9 cellular contexts compared by ENCODE assay signal in the genomic region with DNA sequence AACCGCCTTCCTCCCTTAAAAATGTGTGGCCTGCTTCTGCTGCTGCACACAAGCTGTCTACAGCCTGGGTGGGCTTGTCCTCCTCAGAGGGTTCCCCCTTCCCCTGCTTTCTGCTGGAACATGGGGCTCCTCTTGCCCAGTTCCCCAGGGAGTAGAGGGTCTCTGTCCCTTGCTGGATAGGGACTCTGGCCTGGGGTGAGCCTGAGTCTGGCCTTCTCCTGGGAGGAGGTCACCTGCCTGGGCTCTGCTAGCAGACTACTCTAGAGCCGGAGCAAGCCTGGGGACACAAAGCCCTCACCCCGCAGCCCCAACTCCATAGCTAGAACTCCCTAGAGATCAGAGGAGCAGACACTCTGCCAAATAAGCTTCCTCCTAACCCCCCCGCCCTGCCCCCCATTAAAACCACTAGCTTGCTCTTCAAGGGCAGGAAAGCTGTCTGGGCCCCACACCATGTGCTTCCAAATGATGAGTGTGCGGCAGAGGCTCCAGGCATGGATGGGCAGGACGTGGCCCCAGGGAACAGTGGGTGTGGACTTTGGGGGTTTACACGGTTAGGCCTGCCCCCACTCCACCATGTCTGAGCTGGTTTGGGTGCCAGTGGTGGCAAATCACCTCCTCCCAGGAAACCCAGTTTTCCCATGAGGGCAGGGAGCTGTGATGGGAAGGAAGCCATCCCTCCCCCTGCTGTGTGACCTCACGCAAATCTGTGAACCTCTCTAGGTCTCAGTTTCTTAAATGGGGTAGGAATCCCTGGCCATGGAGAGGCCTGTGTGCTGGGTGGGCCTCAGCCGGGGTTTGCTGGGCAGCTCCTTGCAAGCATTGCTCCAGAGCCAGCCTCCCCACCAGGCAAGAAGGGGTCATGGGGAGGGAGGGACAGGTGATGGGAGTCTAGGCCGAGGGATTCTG. TPM values are rescaled to one million over a fixed set of nuclear protein-coding genes. Genes with fewer than 3 reads are reported as not detected.
A peak's percentile ranks its signal among the peaks of the same experiment; 100 is the strongest.
DNase-seq lines count a peak whose midpoint lies in the region; ATAC-seq, FAIRE-seq and TF ChIP-seq lines count a peak whose summit lies in the region.
"Had no signal": no experiment of that assay in that cellular context is flagged by ENCODE, and none has a peak within 500 bp of the region (broad histone marks: within the 10 kb centered on the region; RNA-seq: fewer than 3 reads in every experiment).

No MANE protein-coding gene starts in this region.

- H4K5ac ChIP-seq in H1 (ENCODE audit: insufficient read length, low read depth, low read length): no peak overlapping the region

- TF ChIP-seq RAD21 in H1 (IDR thresholded peaks at IDR 0.05 in 1 of 2, conservative IDR thresholded peaks at IDR 0.05 in 1 of 2; ENCODE audit: low read depth in 2 of 2, low read length in 2 of 2): no peak

- H3K27ac Mint-ChIP-seq in activated CD8-positive, alpha-beta memory T cell treated with anti-CD3 and anti-CD28 coated beads, Interleukin-2, amount 10 ng/mL, durations not matched to agents 7 days and 5 days: no peak overlapping the region

- H3K9me3 ChIP-seq in H1 (ENCODE audit: insufficient read depth in 2 of 2, low read depth in 1 of 2, low read length in 1 of 2): no peaks in the 10 kb centered on the region
- H3K9me3 ChIP-seq in stomach: no peaks in the 10 kb centered on the region
- no peaks in the 10 kb centered on the region for H3K9me3 ChIP-seq in adrenal gland (replicated peaks in 1 of 3)

- peak; percentile 45 for DNase-seq in activated CD8-positive, alpha-beta memory T cell treated with anti-CD3 and anti-CD28 coated beads, Interleukin-2, amount 50 U/mL, for 1 hour (ENCODE audit: extremely low read depth)
- no peak for DNase-seq in activated CD8-positive, alpha-beta memory T cell treated with anti-CD3 and anti-CD28 coated beads, Interleukin-2, amount 10 ng/mL, durations not matched to agents 7 days and 5 days
- DNase-seq in RWPE1 (ENCODE audit: low spot score): peak; percentile 69
- no peak for DNase-seq in H1 (ENCODE audit: low read depth in 1 of 2, low spot score in 2 of 2)
- DNase-seq in stomach: no peak
- DNase-seq in midbrain (lab: John Stamatoyannopoulos, UW): no peak
- DNase-seq in adrenal gland: no peak
- DNase-seq: AML-193 had no signal

- CTCF ChIA-PET in activated CD8-positive, alpha-beta memory T cell treated with anti-CD3 and anti-CD28 coated beads, Interleukin-2, amount 10 ng/mL, durations not matched to agents 7 days and 5 days (lab: Charles Lee): interaction anchor here (0.9 to 2.6 kb wide), 8 partner anchors 14 to 165 kb away, joined by 3 to 10 read pairs (median 4); no protein-coding TSS in a partner anchor
- CTCF ChIA-PET in RWPE1 (lab: Yijun Ruan, JAX) (interaction anchor here (0.6 to 7.9 kb wide), 7 partner anchors 15 to 463 kb away, joined by 3 to 39 read pairs (median 4); no protein-coding TSS in a partner anchor), H1 (lab: Charles Lee; ENCODE audit: partially characterized antibody) (interaction anchor here (0.8 to 21.7 kb wide), 8 partner anchors 8 to 146 kb away, joined by 3 to 270 read pairs (median 6); no protein-coding TSS in a partner anchor)

- H3K14ac ChIP-seq in H1 (ENCODE audit: insufficient read length): no peak overlapping the region

- no peak overlapping the region for H2BK12ac ChIP-seq in H1 (ENCODE audit: low read depth, low read length)

- H3K27me3 ChIP-seq in H1 (replicated peaks in 1 of 4; ENCODE audit: control insufficient read depth in 3 of 4, extremely low read depth in 1 of 4, insufficient read depth in 3 of 4, low read length in 3 of 4) (no peaks in the 10 kb centered on the region), stomach (no peaks in the 10 kb centered on the region), adrenal gland (no peaks in the 10 kb centered on the region)

- H2BK120ac ChIP-seq in H1 (replicated peaks; ENCODE audit: low read depth, low read length): no peak overlapping the region

- no peak overlapping the region for H4K91ac ChIP-seq in H1 (replicated peaks; ENCODE audit: insufficient read length, low read length)

- no peak overlapping the region for H3K9ac ChIP-seq in H1 (replicated peaks in 1 of 4; ENCODE audit: extremely low read depth in 1 of 4, low read depth in 3 of 4, low read length in 3 of 4)

- H2AFZ ChIP-seq in H1 (ENCODE audit: low read length): no peak overlapping the region

- POLR2A ChIA-PET in RWPE1 (lab: Yijun Ruan, JAX; ENCODE audit: low non-redundant PET): no interaction called here
- POLR2A ChIA-PET in H1 (lab: Charles Lee; ENCODE audit: partially characterized antibody): interaction anchor here (0.9 to 2.3 kb wide), 3 partner anchors 10 to 101 kb away, joined by 3 to 7 read pairs (median 3); partner anchors contain the start of genes PPP2CA and TCF7

- no peaks in the 10 kb centered on the region for H3K36me3 Mint-ChIP-seq in activated CD8-positive, alpha-beta memory T cell treated with anti-CD3 and anti-CD28 coated beads, Interleukin-2, amount 10 ng/mL, durations not matched to agents 7 days and 5 days

- TF ChIP-seq POLR2A in H1 (IDR thresholded peaks at IDR 0.05; ENCODE audit: control extremely low read depth in 1 of 2, low read depth in 2 of 2, low read length in 2 of 2) (no peak), stomach (IDR thresholded peaks at IDR 0.05) (no peak), adrenal gland (IDR thresholded peaks at IDR 0.05) (no peak)

- H3K79me2 ChIP-seq in H1 (ENCODE audit: control insufficient read depth in 1 of 2, insufficient read depth in 2 of 2, low read length in 2 of 2): no peaks in the 10 kb centered on the region

- no peak for ATAC-seq in activated CD8-positive, alpha-beta memory T cell treated with anti-CD3 and anti-CD28 coated beads, Interleukin-2, amount 10 ng/mL, durations not matched to agents 7 days and 5 days
- ATAC-seq in GM21390 (IDR thresholded peaks at IDR 0.05; ENCODE audit: unreplicated experiment): no peak

- H3K56ac ChIP-seq in H1 (replicated peaks; ENCODE audit: insufficient read length, low read depth, low read length): no peak overlapping the region

- no peak for TF ChIP-seq EP300 in H1 (IDR thresholded peaks at IDR 0.05; ENCODE audit: borderline replicate concordance in 1 of 2, low read depth in 2 of 2, low read length in 2 of 2)
- TF ChIP-seq EP300 in stomach (IDR thresholded peaks at IDR 0.05): no peak

- intact Hi-C loops in stomach (cut with DNase I; ENCODE audit: low total_unique reads): no loop called here
- intact Hi-C loops in adrenal gland (cut with DNase I): no loop called here

- H3K18ac ChIP-seq in H1 (ENCODE audit: extremely low read depth, low read length): no peak overlapping the region

- H3K79me1 ChIP-seq in H1 (ENCODE audit: low read depth, low read length): peaks cover 4% of the 10 kb centered on the region; the same call in 1 of the 2 replicates

- H3K4me3 ChIP-seq in H1 (ENCODE audit: extremely low read depth in 1 of 4, insufficient read depth in 2 of 4, low read depth in 3 of 4, low read length in 4 of 4): no peak overlapping the region
- no peak overlapping the region for H3K4me3 ChIP-seq in stomach
- no peak overlapping the region for H3K4me3 ChIP-seq in adrenal gland

- no peak overlapping the region for H3K4me2 ChIP-seq in H1 (ENCODE audit: insufficient read depth in 1 of 2, low read depth in 2 of 2, low read length in 2 of 2)

- H2BK15ac ChIP-seq in H1 (ENCODE audit: low read length): no peak overlapping the region

- H3K4me1 Mint-ChIP-seq in activated CD8-positive, alpha-beta memory T cell treated with anti-CD3 and anti-CD28 coated beads, Interleukin-2, amount 10 ng/mL, durations not matched to agents 7 days and 5 days: peaks cover 50% of the 10 kb centered on the region

- peak overlapping the region; percentile 12; the same call in 1 of the 2 replicates for H4K8ac ChIP-seq in H1 (ENCODE audit: extremely low read depth, insufficient read depth, low read length)

- FAIRE-seq in H1 (lab: Jason Lieb, UNC): no peak

- no peak overlapping the region for H3K23ac ChIP-seq in H1 (ENCODE audit: insufficient read length)

- H3K4ac ChIP-seq in H1 (replicated peaks; ENCODE audit: insufficient read length, low read depth, low read length): no peak overlapping the region

- no peaks in the 10 kb centered on the region for H3K23me2 ChIP-seq in H1 (ENCODE audit: low read depth, low read length)

- H2BK5ac ChIP-seq in H1 (ENCODE audit: low read depth, low read length): no peak overlapping the region

- H2BK20ac ChIP-seq in H1 (ENCODE audit: low read length): no peak overlapping the region

- peaks cover 6 to 17% of the 10 kb centered on the region in 2 experiments for H4K20me1 ChIP-seq in H1 (replicated peaks in 1 of 2; ENCODE audit: control insufficient read depth in 1 of 2, insufficient read depth in 2 of 2, low read length in 2 of 2)

- H3K9me3 Mint-ChIP-seq in activated CD8-positive, alpha-beta memory T cell treated with anti-CD3 and anti-CD28 coated beads, Interleukin-2, amount 10 ng/mL, durations not matched to agents 7 days and 5 days (ENCODE audit: low read depth): no peaks in the 10 kb centered on the region

- no peak overlapping the region for H3K4me3 Mint-ChIP-seq in activated CD8-positive, alpha-beta memory T cell treated with anti-CD3 and anti-CD28 coated beads, Interleukin-2, amount 10 ng/mL, durations not matched to agents 7 days and 5 days

- peaks cover 76% of the 10 kb centered on the region for H3K27me3 Mint-ChIP-seq in activated CD8-positive, alpha-beta memory T cell treated with anti-CD3 and anti-CD28 coated beads, Interleukin-2, amount 10 ng/mL, durations not matched to agents 7 days and 5 days

- WGBS in H1 (ENCODE audit: extremely low coverage in 1 of 2, insufficient coverage in 1 of 2, insufficient read length in 1 of 2, insufficient replicate concordance in 2 of 2, low coverage in 1 of 2, low lambda C conversion rate in 2 of 2, missing lambda C conversion rate in 1 of 2), 2 experiments: 84% methylated on average over 9 of the region's 10 CpGs; no CpG with 5 or more reads in 1 of the 2 experiments
- 76 to 87% (median 81%) methylated on average over 6 to 10 of the region's 10 CpGs for WGBS in stomach, 5 donors
- WGBS in adrenal gland, 4 donors: 76 to 90% (median 82%) methylated on average over 9 to 10 of the region's 10 CpGs

- H3K4me1 ChIP-seq in H1 (replicated peaks in 1 of 4; ENCODE audit: control insufficient read depth in 3 of 4, insufficient read depth in 4 of 4, low read length in 3 of 4) (no peaks in the 10 kb centered on the region; a peak in 1 of 7 replicates), stomach (peaks cover 29 to 63% (median 37%) of the 10 kb centered on the region in 4 donors), adrenal gland (replicated peaks in 1 of 2) (peaks cover 0 to 28% of the 10 kb centered on the region in 2 donors)

- TF ChIP-seq CTCF in RWPE1 (conservative IDR thresholded peaks at IDR 0.05; ENCODE audit: low read depth) (no peak), H1 (IDR thresholded peaks at IDR 0.05; ENCODE audit: control extremely low read depth in 1 of 3, insufficient read depth in 1 of 3, low read depth in 1 of 3, low read length in 3 of 3) (no peak), stomach (IDR thresholded peaks at IDR 0.05) (no peak), adrenal gland (IDR thresholded peaks at IDR 0.05) (no peak)

- no peaks in the 10 kb centered on the region for H3K36me3 ChIP-seq in H1 (ENCODE audit: control insufficient read depth in 2 of 4, insufficient read depth in 4 of 4, low read length in 3 of 4)
- H3K36me3 ChIP-seq in stomach: peaks cover 0 to 17% (median 13%) of the 10 kb centered on the region in 4 donors
- H3K36me3 ChIP-seq in adrenal gland (replicated peaks in 1 of 2): no peaks in the 10 kb centered on the region

- H2AK5ac ChIP-seq in H1 (ENCODE audit: low read depth, low read length): no peak overlapping the region

- H3K27ac ChIP-seq in RWPE1 (peak overlapping the region; percentile 95), H1 (ENCODE audit: low read depth, low read length) (no peak overlapping the region), stomach (peak overlapping the region in 4 of 5 donors; percentile 18 to 72 (median 66)), adrenal gland (peak overlapping the region in 2 of 5 donors; percentile 69 to 77)

RNA-seq across cellular contexts. Expression of gene TCF7, which starts 10.1 kb away (rescaled TPM):
- total RNA-seq in activated CD8-positive, alpha-beta memory T cell treated with anti-CD3 and anti-CD28 coated beads, Interleukin-2, amount 10 ng/mL, durations not matched to agents 7 days and 5 days: 1 to 10 TPM; 7.0 to 7.9 TPM
- total RNA-seq in H1 (2021; fragmentation: NEBNext Ultra II Directional; extraction: Animal tissue kit (Norgen Biotek cat#: 25700)): 6.8 and 8.5 TPM in 2 replicates
- polyA plus RNA-seq in H1 (2011; rRNA removed): 4.7 and 5.7 TPM in 2 replicates
- 4.2 TPM for polyA plus RNA-seq in H1 (2011; cell fraction: cytosol; rRNA removed)
- 10.6 TPM for polyA plus RNA-seq in H1 (2011; cell fraction: nucleus; rRNA removed)
- 6.8 to 10.4 TPM (median 8.2 TPM) in 4 replicates for polyA plus RNA-seq in H1 (2012, experiment 1 of 2)
- 4.8 TPM for polyA plus RNA-seq in H1 (2012, experiment 2 of 2)
- polyA plus RNA-seq in H1 (2013, experiment 1 of 2): 6.7 TPM
- polyA plus RNA-seq in H1 (2013, experiment 2 of 2): 7.1 TPM
- polyA minus RNA-seq in H1 (2011; rRNA and poly(A)+ RNA removed): 8.4 and 9.1 TPM in 2 replicates
- polyA minus RNA-seq in H1 (2011; cell fraction: cytosol; rRNA and poly(A)+ RNA removed): 8.4 TPM
- 21.1 TPM for polyA minus RNA-seq in H1 (2011; cell fraction: nucleus; rRNA and poly(A)+ RNA removed)
- 10 to 100 TPM in 1 of 5 donors, 1 to 10 TPM in 3, not detected in 1; 4.6 to 13.3 (median 7.6) TPM for total RNA-seq in stomach
- polyA plus RNA-seq in stomach: 1 to 10 TPM; 3.7 to 8.0 (median 5.0) TPM
- 1 to 10 TPM; 6.2 to 9.6 (median 7.6) TPM for total RNA-seq in adrenal gland
- polyA plus RNA-seq in adrenal gland: 1 to 10 TPM; 3.9 to 5.4 (median 5.1) TPM

RNA-seq across cellular contexts. Expression of gene SKP1, which starts 52.2 kb away (rescaled TPM):
- total RNA-seq in activated CD8-positive, alpha-beta memory T cell treated with anti-CD3 and anti-CD28 coated beads, Interleukin-2, amount 10 ng/mL, durations not matched to agents 7 days and 5 days: 100 to 1,000 TPM; 172 to 189 TPM
- 326 and 332 TPM in 2 replicates for total RNA-seq in H1 (2021; fragmentation: NEBNext Ultra II Directional; extraction: Animal tissue kit (Norgen Biotek cat#: 25700))
- polyA plus RNA-seq in H1 (2011; rRNA removed): 86.4 and 163 TPM in 2 replicates
- polyA plus RNA-seq in H1 (2011; cell fraction: cytosol; rRNA removed): 268 TPM
- 62.2 TPM for polyA plus RNA-seq in H1 (2011; cell fraction: nucleus; rRNA removed)
- 368 to 573 TPM (median 403 TPM) in 4 replicates for polyA plus RNA-seq in H1 (2012, experiment 1 of 2)
- polyA plus RNA-seq in H1 (2012, experiment 2 of 2): 106 TPM
- polyA plus RNA-seq in H1 (2013, experiment 1 of 2): 502 TPM
- 505 TPM for polyA plus RNA-seq in H1 (2013, experiment 2 of 2)
- 126 and 158 TPM in 2 replicates for polyA minus RNA-seq in H1 (2011; rRNA and poly(A)+ RNA removed)
- polyA minus RNA-seq in H1 (2011; cell fraction: cytosol; rRNA and poly(A)+ RNA removed): 107 TPM
- 64.5 TPM for polyA minus RNA-seq in H1 (2011; cell fraction: nucleus; rRNA and poly(A)+ RNA removed)
- total RNA-seq in stomach: 100 to 1,000 TPM in 3 of 5 donors, 10 to 100 TPM in 2; 18.1 to 163 (median 126) TPM
- polyA plus RNA-seq in stomach: 100 to 1,000 TPM; 233 to 590 (median 480) TPM
- total RNA-seq in adrenal gland: 100 to 1,000 TPM; 262 to 522 (median 377) TPM
- polyA plus RNA-seq in adrenal gland: 1,000 to 10,000 TPM in 1 of 3 donors, 100 to 1,000 TPM in 2; 121 to 1,485 (median 274) TPM

Comparison
In these comparisons a context has a peak if more than half of its experiments do, and no peak if none do; other contexts are left out.
1. DNase-seq: peak in activated CD8-positive, alpha-beta memory T cell treated with anti-CD3 and anti-CD28 coated beads, Interleukin-2, amount 50 U/mL, for 1 hour (single experiment) and RWPE1 (single experiment); none in activated CD8-positive, alpha-beta memory T cell treated with anti-CD3 and anti-CD28 coated beads, Interleukin-2, amount 10 ng/mL, durations not matched to agents 7 days and 5 days (single experiment), H1 (0 of 2), stomach (single experiment), midbrain (single experiment) and adrenal gland (0 of 7).